ENCODE assay signal across 29 cellular contexts in genomic region chr22:43630451-43630850, GRCh38.
"Had no signal": no experiment of that assay in that cellular context is flagged by ENCODE, and none has a peak within 500 bp of the region (broad histone marks: within the 10 kb centered on the region; RNA-seq: fewer than 3 reads in every experiment).

No MANE protein-coding gene starts in this region.

- H3K4me3 ChIP-seq: ascending aorta, cardiac muscle cell had no signal

- H3K4me1 ChIP-seq: ascending aorta had no signal

- DNase-seq: activated B cell treated with CpG ODN at 0.5 μM for 24 hours; activated CD4-positive, alpha-beta memory T cell treated with anti-CD3 and anti-CD28 coated beads, Interleukin-2, amount 10 ng/mL, durations not matched to agents 7 days and 5 days; activated CD4-positive, alpha-beta T cell treated with anti-CD3 and anti-CD28 coated beads for 4 hours; activated CD4-positive, alpha-beta T cell treated with anti-CD3 and anti-CD28 coated beads, Interleukin-2, amount 10 ng/mL, durations not matched to agents 24 days and 14 days; activated CD4-positive, alpha-beta T cell treated with anti-CD3 and anti-CD28 coated beads, Interleukin-2, amount 50 U/mL, for 1 hour; activated CD4-positive, alpha-beta T cell treated with anti-CD3 and anti-CD28 coated beads, Interleukin-2, amount 50 U/mL, for 48 hours; activated CD4-positive, CD25-positive, alpha-beta regulatory T cell treated with anti-CD3 and anti-CD28 coated beads, Interleukin-2, amount 50 U/mL, for 72 hours; activated CD8-positive, alpha-beta memory T cell treated with anti-CD3 and anti-CD28 coated beads for 24 hours; activated CD8-positive, alpha-beta memory T cell treated with anti-CD3 and anti-CD28 coated beads, Interleukin-2, amount 10 ng/mL, durations not matched to agents 7 days and 5 days; activated CD8-positive, alpha-beta memory T cell treated with anti-CD3 and anti-CD28 coated beads, Interleukin-2, amount 50 U/mL, for 48 hours; activated CD8-positive, alpha-beta T cell treated with anti-CD3 and anti-CD28 coated beads, Interleukin-2, amount 10 ng/mL, durations not matched to agents 7 days and 5 days; activated effector memory CD4-positive, alpha-beta T cell treated with Interleukin-2 at 50 U/mL for 16 hours; activated gamma-delta T cell; activated naive CD4-positive, alpha-beta T cell treated with anti-CD3 and anti-CD28 coated beads, Interleukin-2, amount 10 ng/mL, durations not matched to agents 7 days and 5 days; activated naive CD4-positive, alpha-beta T cell treated with Interleukin-2 at 50 U/mL for 16 hours; activated naive CD8-positive, alpha-beta T cell treated with anti-CD3 and anti-CD28 coated beads, Interleukin-2, amount 10 ng/mL, durations not matched to agents 7 days and 5 days; activated naive CD8-positive, alpha-beta T cell treated with anti-CD3 and anti-CD28 coated beads, Interleukin-2, amount 50 U/mL, for 24 hours; activated T-cell treated with anti-CD3 and anti-CD28 coated beads, Interleukin-2, amount 50 U/mL, for 24 hours; activated T-cell treated with anti-CD3 and anti-CD28 coated beads, Interleukin-2, amount 50 U/mL, for 48 hours; amygdala; anterior cingulate cortex; caudate nucleus; cerebellar nuclear complex; T-helper 1 cell; T-helper 2 cell; T-helper 9 cell had no signal

- H3K27ac ChIP-seq: ascending aorta, cardiac muscle cell, VCaP had no signal

- ATAC-seq: activated CD8-positive, alpha-beta memory T cell treated with anti-CD3 and anti-CD28 coated beads, Interleukin-2, amount 10 ng/mL, durations not matched to agents 7 days and 5 days; activated CD8-positive, alpha-beta T cell treated with anti-CD3 and anti-CD28 coated beads, Interleukin-2, amount 10 ng/mL, durations not matched to agents 7 days and 5 days; activated naive CD8-positive, alpha-beta T cell treated with anti-CD3 and anti-CD28 coated beads, Interleukin-2, amount 50 U/mL, for 24 hours had no signal

- H3K36me3 ChIP-seq: ascending aorta, cardiac muscle cell had no signal

- H3K27me3 ChIP-seq: ascending aorta, cardiac muscle cell had no signal

- H3K9me3 ChIP-seq: ascending aorta had no signal
